In the genomic region with DNA sequence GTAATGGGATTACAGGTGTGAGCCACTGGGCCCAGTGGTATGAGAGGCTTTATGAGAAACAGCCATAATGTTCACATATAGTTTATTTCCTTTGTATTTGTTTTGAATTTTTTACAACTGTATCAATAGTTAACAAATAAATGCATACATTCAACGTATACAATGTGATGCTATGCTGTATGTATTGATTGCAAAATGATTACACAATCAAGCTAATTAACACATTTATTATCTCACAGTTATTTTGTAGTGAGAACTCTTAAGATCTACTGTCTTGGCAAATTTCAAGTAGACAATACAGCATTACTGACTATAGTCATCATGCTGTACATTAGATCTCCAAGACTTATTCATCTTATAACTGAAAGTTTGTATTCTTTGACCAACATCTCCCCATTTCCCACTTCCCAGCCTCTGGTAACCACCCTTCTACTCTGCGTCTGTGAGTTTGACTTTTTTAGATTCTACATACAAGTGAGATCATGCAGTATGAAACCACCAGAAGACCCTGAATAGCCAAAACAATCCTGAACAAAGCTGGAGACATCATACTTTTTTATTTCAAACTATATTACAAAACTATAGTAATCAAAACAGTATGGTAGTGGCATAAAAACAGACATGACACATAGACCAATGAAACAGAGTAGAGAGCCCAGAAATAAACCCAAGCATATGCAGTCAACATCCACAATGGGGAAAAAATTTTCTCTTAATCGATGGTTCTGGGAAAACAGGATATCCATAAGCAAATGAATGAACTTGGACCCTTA, we compare ENCODE assay signal across 20 cellular contexts.
DNase-seq lines count a peak whose midpoint lies in the region; ATAC-seq, FAIRE-seq and TF ChIP-seq lines count a peak whose summit lies in the region.
"Had no signal": no experiment of that assay in that cellular context is flagged by ENCODE, and none has a peak within 500 bp of the region (broad histone marks: within the 10 kb centered on the region; RNA-seq: fewer than 3 reads in every experiment).

No MANE protein-coding gene starts in this region.

- no peak overlapping the region for H4K91ac ChIP-seq in IMR-90 (ENCODE audit: insufficient read depth, low read depth, low read length)

- SMC1A ChIA-PET in GM12878 (lab: Charles Lee; ENCODE audit: uncharacterized antibody, unreplicated experiment): interaction anchor here (0.7 kb wide), 1 partner anchor 31 kb away, joined by 3 read pairs; no protein-coding TSS in a partner anchor

- no peaks in the 10 kb centered on the region for H3K4me1 ChIP-seq in HCT116 (ENCODE audit: control insufficient read depth in 1 of 2, insufficient read depth in 2 of 2, low read length in 2 of 2)
- no peaks in the 10 kb centered on the region for H3K4me1 ChIP-seq in IMR-90 (ENCODE audit: control insufficient read depth, insufficient read depth, low read length)
- no peaks in the 10 kb centered on the region for H3K4me1 ChIP-seq in GM12878 (ENCODE audit: control insufficient read depth, insufficient read depth, low read length)
- no peaks in the 10 kb centered on the region for H3K4me1 ChIP-seq in aorta (ENCODE audit: control insufficient read depth in 1 of 2, insufficient read depth in 2 of 2, low read length in 2 of 2)
- H3K4me1 ChIP-seq: BLaER1 had no signal

- H2AFZ ChIP-seq in HCT116 (ENCODE audit: low read depth, low read length, poor library complexity, severe bottlenecking) (no peak overlapping the region), IMR-90 (replicated peaks; ENCODE audit: low read length, poor library complexity) (no peak overlapping the region), GM12878 (ENCODE audit: control insufficient read depth, low read depth, low read length) (no peak overlapping the region)

- no peak overlapping the region for H4K5ac ChIP-seq in IMR-90 (ENCODE audit: low read depth, low read length)

- H3K56ac ChIP-seq in IMR-90 (ENCODE audit: extremely low read depth, insufficient read depth, low read length): no peak overlapping the region

- no peaks in the 10 kb centered on the region for H3K79me2 ChIP-seq in HCT116 (ENCODE audit: insufficient read depth, low read length)
- H3K79me2 ChIP-seq in GM12878 (ENCODE audit: control insufficient read depth, insufficient read depth, low read length): no peaks in the 10 kb centered on the region

- H3K9me2 ChIP-seq in HCT116 (ENCODE audit: insufficient read depth): no peaks in the 10 kb centered on the region

- H2AK9ac ChIP-seq in IMR-90 (replicated peaks; ENCODE audit: low read depth, low read length, poor library complexity): no peak overlapping the region

- H3K23ac ChIP-seq in IMR-90 (ENCODE audit: low read depth, low read length): no peak overlapping the region

- H4K20me1 ChIP-seq in HCT116 (ENCODE audit: insufficient read depth) (no peaks in the 10 kb centered on the region), IMR-90 (ENCODE audit: insufficient read depth, low read length) (no peaks in the 10 kb centered on the region), GM12878 (ENCODE audit: control insufficient read depth, insufficient read depth) (no peaks in the 10 kb centered on the region)
- H4K20me1 ChIP-seq: BLaER1 had no signal

- no peak for TF ChIP-seq EP300 in GM12878 (IDR thresholded peaks at IDR 0.05; ENCODE audit: borderline replicate concordance in 1 of 2, control insufficient read depth in 1 of 2, low read depth in 2 of 2, low read length in 2 of 2)

- no peak overlapping the region for H3K18ac ChIP-seq in IMR-90 (ENCODE audit: low read depth, low read length)

- TF ChIP-seq CTCF in HCT116 (IDR thresholded peaks at IDR 0.05 in 2 of 3, conservative IDR thresholded peaks at IDR 0.05 in 1 of 3; ENCODE audit: borderline replicate concordance in 1 of 3, insufficient read depth in 1 of 3, low read depth in 2 of 3, low read length in 2 of 3): no peak
- no peak for TF ChIP-seq CTCF in IMR-90 (conservative IDR thresholded peaks at IDR 0.05; ENCODE audit: low read depth, low read length)
- TF ChIP-seq CTCF in GM12878 (IDR thresholded peaks at IDR 0.05 in 2 of 3, conservative IDR thresholded peaks at IDR 0.05 in 1 of 3; ENCODE audit: control insufficient read depth in 2 of 3, extremely low read depth in 1 of 3, insufficient read depth in 1 of 3, low read depth in 3 of 3, low read length in 3 of 3): no peak

- CTCF ChIA-PET in HCT116 (lab: Charles Lee) (no interaction called here), IMR-90 (lab: Yijun Ruan, JAX) (no interaction called here), GM12878 (lab: Yijun Ruan, JAX) (no interaction called here)

- intact Hi-C loops in HCT116 (cut with micrococcal nuclease): no loop called here
- intact Hi-C loops in IMR-90 (cut with micrococcal nuclease): no loop called here
- intact Hi-C loops in GM12878 (cut with micrococcal nuclease; ENCODE audit: unreplicated experiment): no loop called here
- intact Hi-C loops in aorta (cut with DNase I): no loop called here

- H3K27ac ChIP-seq in HCT116 (ENCODE audit: low read depth, low read length) (no peak overlapping the region), IMR-90 (ENCODE audit: insufficient read depth, low read length) (no peak overlapping the region), GM12878 (ENCODE audit: control insufficient read depth, insufficient read depth) (no peak overlapping the region), aorta (ENCODE audit: low read depth in 1 of 2, low read length in 2 of 2) (no peak overlapping the region)
- H3K27ac ChIP-seq: BLaER1, C4-2B had no signal

- H4K8ac ChIP-seq in IMR-90 (ENCODE audit: low read depth in 2 of 2, low read length in 2 of 2): no peak overlapping the region

- H3K4me3 ChIP-seq in HCT116 (replicated peaks in 1 of 2; ENCODE audit: low read depth in 1 of 2, low read length in 2 of 2) (no peak overlapping the region), IMR-90 (ENCODE audit: insufficient read depth, low read depth, low read length) (no peak overlapping the region), GM12878 (no peak overlapping the region), aorta (ENCODE audit: low read length in 2 of 2) (no peak overlapping the region)
- H3K4me3 ChIP-seq: BLaER1 had no signal

- POLR2A ChIA-PET in HCT116 (lab: Charles Lee) (no interaction called here), IMR-90 (lab: Charles Lee; ENCODE audit: unreplicated experiment) (no interaction called here), GM12878 (lab: Charles Lee) (interaction anchor here (0.7 kb wide), 1 partner anchor 8 kb away, joined by 3 read pairs; no protein-coding TSS in a partner anchor)

- in situ Hi-C loops in IMR-90 (cut with MboI; ENCODE audit: low sequenced_read_pairs) (no loop called here), GM12878 (cut with MboI) (no loop called here)

- H3K4ac ChIP-seq in IMR-90 (ENCODE audit: low read depth, low read length): no peak overlapping the region

- no peak overlapping the region for H3K9ac ChIP-seq in HCT116 (ENCODE audit: low read length)
- H3K9ac ChIP-seq in IMR-90 (ENCODE audit: low read depth, low read length): no peak overlapping the region
- no peak overlapping the region for H3K9ac ChIP-seq in GM12878 (ENCODE audit: control insufficient read depth, insufficient read depth, low read length)
- H3K9ac ChIP-seq: BLaER1 had no signal

- TF ChIP-seq POLR2A in HCT116 (IDR thresholded peaks at IDR 0.05; ENCODE audit: borderline replicate concordance, extremely low read depth, insufficient read depth, insufficient read length): no peak
- TF ChIP-seq POLR2A in IMR-90 (IDR thresholded peaks at IDR 0.05; ENCODE audit: low read depth, low read length): no peak
- TF ChIP-seq POLR2A in GM12878 (IDR thresholded peaks at IDR 0.05; ENCODE audit: low read depth, low read length): no peak

- no peak overlapping the region for H2BK5ac ChIP-seq in IMR-90 (ENCODE audit: low read depth, low read length, poor library complexity, severe bottlenecking)

- WGBS in IMR-90 (ENCODE audit: extremely low coverage in 2 of 2, insufficient read length in 1 of 2), 2 experiments: no CpG with 5 or more reads among the region's 3 CpGs
- WGBS in GM12878 (ENCODE audit: insufficient coverage, insufficient replicate concordance, low lambda C conversion rate, missing lambda C conversion rate): 33% methylated on average over 3 of the region's 3 CpGs
- 74 to 80% methylated on average over 3 of the region's 3 CpGs for WGBS in aorta, 2 donors

- DNase-seq in HCT116 (ENCODE audit: low read depth, low spot score): no peak
- DNase-seq in IMR-90: no peak
- no peak for DNase-seq in GM12878 (ENCODE audit: low read depth, low spot score)
- no peak for DNase-seq in SW480 (ENCODE audit: low spot score)
- no peak for DNase-seq in cerebellar nuclear complex (lab: John Stamatoyannopoulos, UW)
- DNase-seq in aorta: no peak
- DNase-seq: Caco-2; CD4-positive, CD25-positive, alpha-beta regulatory T cell; CD8-positive, alpha-beta T cell; DMS153; EL; GDM1; GOT3; H7; HCEC 1CT; HFFc6 had no signal

- no peak overlapping the region for H2BK120ac ChIP-seq in IMR-90 (ENCODE audit: low read depth, low read length)

- H2BK15ac ChIP-seq in IMR-90 (ENCODE audit: low read depth, low read length): no peak overlapping the region

- no TSS peak for BruUV-seq in HCT116 (replicated peaks; lab: Mats Ljungman, UMichigan)
- no TSS peak for BruUV-seq in IMR-90 (replicated peaks; lab: Mats Ljungman, UMichigan)
- BruUV-seq in GM12878 (replicated peaks; lab: Mats Ljungman, UMichigan): no TSS peak

- H3K9me3 ChIP-seq in HCT116 (ENCODE audit: control insufficient read depth in 1 of 2, insufficient read depth in 1 of 2, low read depth in 1 of 2, low read length in 2 of 2): peaks cover 3 to 21% of the 10 kb centered on the region in 2 experiments; a peak in 3 of 4 replicates
- peaks cover 12% of the 10 kb centered on the region for H3K9me3 ChIP-seq in IMR-90 (ENCODE audit: control insufficient read depth, insufficient read depth, low read length)
- peaks cover 4% of the 10 kb centered on the region; the same call in 2 of the 3 replicates for H3K9me3 ChIP-seq in GM12878 (replicated peaks; ENCODE audit: control insufficient read depth, insufficient read depth, low read length)
- H3K9me3 ChIP-seq in aorta (ENCODE audit: control insufficient read depth, low read length): peaks cover 4% of the 10 kb centered on the region

- H2AK5ac ChIP-seq in IMR-90 (ENCODE audit: low read depth, low read length): no peak overlapping the region

- dilution Hi-C loops in IMR-90 (cut with HindIII; ENCODE audit: low sequenced_read_pairs, unreplicated experiment): no loop called here

- TF ChIP-seq RAD21 in HCT116 (IDR thresholded peaks at IDR 0.05; ENCODE audit: low read depth) (no peak), IMR-90 (IDR thresholded peaks at IDR 0.05; ENCODE audit: low read length) (no peak), GM12878 (IDR thresholded peaks at IDR 0.05; ENCODE audit: insufficient read depth, low read depth, low read length) (no peak)

- ATAC-seq in HCT116: no peak
- ATAC-seq in IMR-90 (ENCODE audit: low read depth): no peak
- ATAC-seq in GM12878: no peak
- no peak for ATAC-seq in aorta (ENCODE audit: low FRiP score)
- ATAC-seq: CD8-positive, alpha-beta T cell had no signal

- H3K4me2 ChIP-seq in HCT116 (ENCODE audit: low read length) (no peak overlapping the region), IMR-90 (ENCODE audit: low read depth, low read length) (no peak overlapping the region), GM12878 (ENCODE audit: control insufficient read depth, insufficient read depth) (no peak overlapping the region)
- H3K4me2 ChIP-seq: BLaER1 had no signal

- H3K36me3 ChIP-seq in HCT116 (ENCODE audit: control insufficient read depth in 1 of 2, insufficient read depth in 2 of 2, low read length in 2 of 2) (no peaks in the 10 kb centered on the region), IMR-90 (ENCODE audit: control insufficient read depth, insufficient read depth, low read length) (no peaks in the 10 kb centered on the region), GM12878 (ENCODE audit: control insufficient read depth in 2 of 2, insufficient read depth in 2 of 2, low read length in 1 of 2) (no peaks in the 10 kb centered on the region), aorta (ENCODE audit: control insufficient read depth in 1 of 2, insufficient read depth in 2 of 2, low read length in 1 of 2) (no peaks in the 10 kb centered on the region)
- H3K36me3 ChIP-seq: BLaER1 had no signal

- no peak overlapping the region for H3K14ac ChIP-seq in IMR-90 (replicated peaks; ENCODE audit: low read depth, low read length)

- no peaks in the 10 kb centered on the region for H3K79me1 ChIP-seq in IMR-90 (ENCODE audit: low read depth in 1 of 2, low read length in 2 of 2)

- H3K9me1 ChIP-seq in IMR-90 (ENCODE audit: insufficient read depth, low read length): no peaks in the 10 kb centered on the region

- no peak overlapping the region for H2BK20ac ChIP-seq in IMR-90 (ENCODE audit: low read depth, low read length)

- no peaks in the 10 kb centered on the region for H3K27me3 ChIP-seq in HCT116 (ENCODE audit: insufficient read depth, low read length)
- H3K27me3 ChIP-seq in IMR-90 (ENCODE audit: control insufficient read depth, insufficient read depth, low read length): no peaks in the 10 kb centered on the region
- no peaks in the 10 kb centered on the region for H3K27me3 ChIP-seq in GM12878 (replicated peaks in 1 of 2; ENCODE audit: control insufficient read depth in 2 of 2, insufficient read depth in 2 of 2, low read length in 1 of 2)
- H3K27me3 ChIP-seq in aorta (ENCODE audit: control insufficient read depth in 1 of 2, insufficient read depth in 2 of 2, low read length in 1 of 2): no peaks in the 10 kb centered on the region
- H3K27me3 ChIP-seq: BLaER1 had no signal

- peak; percentile 54 for FAIRE-seq in GM12878 (lab: Jason Lieb, UNC)
- FAIRE-seq: GM12891, GM18507 had no signal

- RAD21 ChIA-PET in HCT116 (lab: Charles Lee; ENCODE audit: low non-redundant PET in 1 of 2, low total read pairs in 2 of 2, uncharacterized antibody in 2 of 2, unreplicated experiment in 2 of 2) (no interaction called here), GM12878 (lab: Charles Lee; ENCODE audit: unreplicated experiment) (no interaction called here)

Comparison
In these comparisons a context has a peak if more than half of its experiments do, and no peak if none do; other contexts are left out.
1. Of the 18 proteins assayed by ChIP-seq in both GM12878 and HCT116: peak only in GM12878: none; only in HCT116: CBX3 and CEBPB; in both: none; in neither: 16.